28 cellular contexts compared by ENCODE assay signal in the genomic region with DNA sequence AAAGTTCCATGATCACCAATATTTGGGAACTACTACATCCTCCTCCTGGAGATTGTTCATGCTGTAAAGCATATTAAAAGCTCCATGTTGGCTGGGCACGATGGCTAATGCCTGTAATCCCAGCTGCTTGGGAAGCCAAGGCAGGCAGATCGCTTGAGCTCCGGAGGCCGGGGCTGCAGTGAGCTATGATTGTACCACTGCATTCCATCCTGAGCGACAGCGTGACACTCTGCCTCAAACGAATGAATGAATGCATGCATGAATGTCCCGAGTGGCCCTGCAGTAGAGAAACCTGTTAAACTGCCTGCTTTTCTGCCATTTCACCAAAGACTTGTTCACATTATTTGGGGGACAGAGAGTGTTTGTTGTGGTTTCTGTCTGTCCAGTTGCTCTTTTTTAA. TPM values are rescaled to one million over a fixed set of nuclear protein-coding genes. Genes with fewer than 3 reads are reported as not detected.
DNase-seq lines count a peak whose midpoint lies in the region; FAIRE-seq and TF ChIP-seq lines count a peak whose summit lies in the region.
"Had no signal": no experiment of that assay in that cellular context is flagged by ENCODE, and none has a peak within 500 bp of the region (broad histone marks: within the 10 kb centered on the region; RNA-seq: fewer than 3 reads in every experiment).

No MANE protein-coding gene starts in this region.

- peak overlapping the region; percentile 44 for H3K4me2 ChIP-seq in smooth muscle cell
- H3K4me2 ChIP-seq: hepatocyte had no signal

- H3K4me3 Mint-ChIP-seq in CD4-positive, alpha-beta memory T cell: no peak overlapping the region
- H3K4me3 Mint-ChIP-seq: activated T-cell treated with anti-CD3 and anti-CD28 coated beads, Interleukin-2, amount 50 U/mL, for 4 hours; neural crest cell had no signal

- H3K4me1 ChIP-seq in smooth muscle cell (ENCODE audit: low read depth) (no peaks in the 10 kb centered on the region), small intestine (ENCODE audit: control insufficient read depth in 2 of 2, insufficient read depth in 1 of 2, low read depth in 1 of 2, low read length in 1 of 2) (peaks cover 0 to 2% of the 10 kb centered on the region in 2 donors)
- no peaks in the 10 kb centered on the region for H3K4me1 ChIP-seq in CD4-positive, alpha-beta memory T cell (ENCODE audit: insufficient read depth, low read length)
- H3K4me1 ChIP-seq: esophagus muscularis mucosa, gastrocnemius medialis had no signal

- 23% methylated on average over 8 of the region's 8 CpGs for WGBS in smooth muscle cell (ENCODE audit: low lambda C conversion rate)
- WGBS in small intestine, 3 donors: 85 to 95% (median 94%) methylated on average over 8 of the region's 8 CpGs

- no peaks in the 10 kb centered on the region; the same call in 1 of the 2 replicates for H3K36me3 ChIP-seq in WERI-Rb-1
- peaks cover 11% of the 10 kb centered on the region for H3K36me3 ChIP-seq in smooth muscle cell (ENCODE audit: low read depth)
- H3K36me3 ChIP-seq in CD4-positive, alpha-beta memory T cell (ENCODE audit: insufficient read depth, low read length): peaks cover 13% of the 10 kb centered on the region
- H3K36me3 ChIP-seq in small intestine (ENCODE audit: control insufficient read depth in 2 of 2, insufficient read depth in 2 of 2, low read length in 2 of 2): peaks cover 0 to 3% of the 10 kb centered on the region in 2 donors

- H3K27ac ChIP-seq in WERI-Rb-1: no peak overlapping the region
- H3K27ac ChIP-seq in smooth muscle cell (ENCODE audit: low read depth): no peak overlapping the region
- H3K27ac ChIP-seq in CD4-positive, alpha-beta memory T cell (ENCODE audit: low read depth, low read length): no peak overlapping the region
- H3K27ac ChIP-seq in small intestine (ENCODE audit: low read depth in 1 of 2, low read length in 1 of 2): no peak overlapping the region
- H3K27ac ChIP-seq: brain microvascular endothelial cell, gastrocnemius medialis had no signal

- H3F3A ChIP-seq in smooth muscle cell (ENCODE audit: low read depth): peaks cover 13% of the 10 kb centered on the region

- DNase-seq in ELF-1 (ENCODE audit: low read depth, low spot score) (peak; percentile 50), WERI-Rb-1 (peak; percentile 39), kidney tubule cell (ENCODE audit: low spot score) (peak; percentile 12), smooth muscle cell (lab: John Stamatoyannopoulos, UW; ENCODE audit: unreplicated experiment) (no peak), NCI-H524 treated with DMSO at 0.1 percent for 48 hours (lab: John Stamatoyannopoulos, UW) (no peak), small intestine (no peak)
- DNase-seq in CD4-positive, alpha-beta memory T cell: no peak
- no peak for DNase-seq in stimulated activated naive CD4-positive, alpha-beta T cell (lab: John Stamatoyannopoulos, UW)
- DNase-seq: activated CD4-positive, alpha-beta T cell treated with anti-CD3 and anti-CD28 coated beads for 48 hours; activated naive CD4-positive, alpha-beta T cell; activated T-cell treated with anti-CD3 and anti-CD28 coated beads, Interleukin-2, amount 50 U/mL, for 4 hours; adrenal gland; brain microvascular endothelial cell; effector memory CD4-positive, alpha-beta T cell; EL; gastrocnemius medialis; KBM-7; MM.1S; NCI-H146; NCI-H526 treated with DMSO at 0.1 percent for 48 hours; RPMI8226; stimulated activated CD8-positive, alpha-beta memory T cell treated with anti-CD3 and anti-CD28 coated beads, Interleukin-4, amount 100 ng/mL, for 48 hours; T-helper 2 cell had no signal

- FAIRE-seq in small intestine (lab: Jason Lieb, UNC): no peak
- FAIRE-seq: GM19239 had no signal

- peaks cover 0 to 2% (median 0%) of the 10 kb centered on the region in 4 donors for H3K4me1 Mint-ChIP-seq in CD4-positive, alpha-beta memory T cell

- TF ChIP-seq CTCF in WERI-Rb-1 (IDR thresholded peaks at IDR 0.05; ENCODE audit: low read depth, low read length) (no peak), smooth muscle cell (IDR thresholded peaks at IDR 0.05; ENCODE audit: borderline replicate concordance, insufficient read depth, poor library complexity, severe bottlenecking) (no peak)

- no peak overlapping the region for H2AFZ ChIP-seq in smooth muscle cell (ENCODE audit: low read depth)
- H2AFZ ChIP-seq: hepatocyte had no signal

- POLR2A ChIA-PET in CD4-positive, alpha-beta memory T cell (lab: Charles Lee; ENCODE audit: partially characterized antibody): no interaction called here

- H3K36me3 Mint-ChIP-seq in CD4-positive, alpha-beta memory T cell: peaks cover 13 to 19% of the 10 kb centered on the region in 2 donors

- H3K9me3 Mint-ChIP-seq in CD4-positive, alpha-beta memory T cell: no peaks in the 10 kb centered on the region
- H3K9me3 Mint-ChIP-seq: activated T-cell treated with anti-CD3 and anti-CD28 coated beads, Interleukin-2, amount 50 U/mL, for 4 hours; neural crest cell had no signal

- intact Hi-C loops in CD4-positive, alpha-beta memory T cell (cut with micrococcal nuclease): no loop called here

- no peaks in the 10 kb centered on the region for H3K27me3 ChIP-seq in WERI-Rb-1 (ENCODE audit: insufficient read depth, low read depth, severe bottlenecking)
- H3K27me3 ChIP-seq in smooth muscle cell (ENCODE audit: low read depth): peaks cover 9% of the 10 kb centered on the region
- H3K27me3 ChIP-seq in CD4-positive, alpha-beta memory T cell (ENCODE audit: insufficient read depth, low read length): no peaks in the 10 kb centered on the region
- no peaks in the 10 kb centered on the region for H3K27me3 ChIP-seq in small intestine (ENCODE audit: control insufficient read depth in 2 of 2, insufficient read depth in 2 of 2, low read length in 2 of 2)
- H3K27me3 ChIP-seq: adrenal gland, brain microvascular endothelial cell, esophagus muscularis mucosa, hepatocyte had no signal

- H3K27me3 Mint-ChIP-seq in CD4-positive, alpha-beta memory T cell: peaks cover 5 to 11% of the 10 kb centered on the region in 2 donors

- H3K9ac ChIP-seq in smooth muscle cell (ENCODE audit: low read depth): no peak overlapping the region

- H4K20me1 ChIP-seq in smooth muscle cell (ENCODE audit: low read depth): no peaks in the 10 kb centered on the region

- H3K9me3 ChIP-seq in WERI-Rb-1 (ENCODE audit: severe bottlenecking) (no peaks in the 10 kb centered on the region), smooth muscle cell (replicated peaks; ENCODE audit: low read depth) (no peaks in the 10 kb centered on the region), small intestine (ENCODE audit: control insufficient read depth, low read depth) (no peaks in the 10 kb centered on the region)
- H3K9me3 ChIP-seq in CD4-positive, alpha-beta memory T cell (ENCODE audit: control insufficient read depth in 1 of 2, low read length in 2 of 2): no peaks in the 10 kb centered on the region
- H3K9me3 ChIP-seq: adrenal gland, esophagus muscularis mucosa, gastrocnemius medialis had no signal

- H3K79me2 ChIP-seq in smooth muscle cell (ENCODE audit: low read depth): no peaks in the 10 kb centered on the region
- H3K79me2 ChIP-seq: hepatocyte had no signal

- no peak overlapping the region for H3K27ac Mint-ChIP-seq in CD4-positive, alpha-beta memory T cell

- no peak overlapping the region for H3K4me3 ChIP-seq in WERI-Rb-1 (ENCODE audit: low read depth, low read length)
- H3K4me3 ChIP-seq in smooth muscle cell: no peak overlapping the region
- H3K4me3 ChIP-seq in CD4-positive, alpha-beta memory T cell (ENCODE audit: low read length in 2 of 2): no peak overlapping the region
- no peak overlapping the region for H3K4me3 ChIP-seq in small intestine (ENCODE audit: low read depth in 1 of 2, low read length in 2 of 2)
- H3K4me3 ChIP-seq: adrenal gland, esophagus muscularis mucosa, gastrocnemius medialis, hepatocyte, lung had no signal

- CTCF ChIA-PET in CD4-positive, alpha-beta memory T cell (lab: Charles Lee; ENCODE audit: partially characterized antibody): interaction anchor here (1.5 kb wide), 1 partner anchor 15 kb away, joined by 3 read pairs; the partner anchor contains the start of gene CNEP1R1

RNA-seq across cellular contexts. Expression of gene CNEP1R1, which starts 15.0 kb away (rescaled TPM):
- 21.3 and 37.9 TPM in 2 replicates for total RNA-seq in smooth muscle cell
- polyA plus RNA-seq in smooth muscle cell: 21.1 and 31.7 TPM in 2 replicates
- 10 to 100 TPM; 34.2 to 40.8 TPM for total RNA-seq in CD4-positive, alpha-beta memory T cell
- polyA plus RNA-seq in CD4-positive, alpha-beta memory T cell: 10 to 100 TPM; 19.2 to 21.0 TPM
- polyA plus RNA-seq in small intestine: 1 to 10 TPM; 6.8 to 7.6 (median 7.3) TPM

RNA-seq across cellular contexts. Expression of gene HEATR3, which starts 25.7 kb away (rescaled TPM):
- total RNA-seq in smooth muscle cell: 7.2 and 9.1 TPM in 2 replicates
- polyA plus RNA-seq in smooth muscle cell: 3.1 and 3.6 TPM in 2 replicates
- total RNA-seq in CD4-positive, alpha-beta memory T cell: 10 to 100 TPM; 20.5 to 25.6 TPM
- polyA plus RNA-seq in CD4-positive, alpha-beta memory T cell: 1 to 10 TPM; 3.2 to 5.7 TPM
- 10 to 100 TPM; 11.9 to 14.3 (median 12.3) TPM for polyA plus RNA-seq in small intestine

Comparison
In these comparisons a context has a peak if more than half of its experiments do, and no peak if none do; other contexts are left out.
1. DNase-seq: peak in ELF-1 (single experiment), WERI-Rb-1 (single experiment) and kidney tubule cell (single experiment); none in smooth muscle cell (single experiment), CD4-positive, alpha-beta memory T cell (0 of 5), NCI-H524 treated with DMSO at 0.1 percent for 48 hours (single experiment), stimulated activated naive CD4-positive, alpha-beta T cell (0 of 6) and small intestine (single experiment).